In the genomic region with DNA sequence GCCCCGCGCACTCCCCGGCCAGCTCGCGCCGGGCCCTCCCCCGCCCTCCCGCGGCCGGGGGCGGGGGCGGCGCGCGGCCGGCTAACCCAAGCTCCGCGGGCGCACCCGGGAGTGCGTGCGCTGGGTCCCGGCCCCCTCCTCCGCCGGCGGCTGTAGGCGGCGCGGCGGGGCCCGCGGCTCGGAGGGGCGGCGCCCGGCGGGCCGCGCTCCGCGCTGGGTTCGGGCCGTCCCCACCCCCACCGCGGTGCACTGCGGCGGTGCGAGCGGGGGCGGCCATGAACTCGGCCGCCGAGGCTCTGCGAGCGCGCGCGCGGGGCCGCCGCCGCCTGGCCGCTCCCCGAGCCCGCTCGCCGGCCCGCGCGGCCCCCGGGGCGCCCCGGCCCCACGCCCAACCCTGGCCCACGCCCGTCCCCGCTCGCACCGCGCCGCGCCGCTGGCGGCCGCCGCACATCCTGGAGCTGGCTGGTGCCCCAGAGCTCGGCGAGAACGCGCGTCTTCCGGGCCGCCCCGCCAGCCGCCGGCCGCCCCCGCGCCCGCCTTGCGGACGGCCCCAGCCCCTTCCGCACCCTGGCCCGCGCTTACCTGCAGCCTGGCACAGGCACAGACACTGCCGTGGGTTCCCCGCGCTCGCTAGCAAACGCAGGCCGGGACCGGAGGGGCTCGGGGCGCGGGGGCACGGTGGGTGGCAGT, we compare ENCODE assay signal across 8 cellular contexts. TPM values are rescaled to one million over a fixed set of nuclear protein-coding genes. Genes with fewer than 3 reads are reported as not detected.
DNase-seq lines count a peak whose midpoint lies in the region; ATAC-seq and TF ChIP-seq lines count a peak whose summit lies in the region.

ZBTB14 (minus strand) TSS at position 496 of the 690 bp plus-strand sequence. CDS start 2,480 bp downstream, outside the sequence.

- peaks cover 24 to 30% (median 25%) of the 10 kb centered on the region in 11 experiments for H3K36me3 ChIP-seq in BLaER1 treated with 17β-estradiol and CSF1 and Interleukin-3, amounts not matched to agents 10 nM and 100 nM
- H3K36me3 ChIP-seq in neural progenitor cell (peaks cover 4% of the 10 kb centered on the region), subcutaneous abdominal adipose tissue (ENCODE audit: control insufficient read depth in 5 of 5, insufficient read depth in 5 of 5, low read length in 5 of 5) (peaks cover 12 to 17% (median 13%) of the 10 kb centered on the region in 5 donors)

- no peak for TF ChIP-seq CTCF in foreskin keratinocyte (conservative IDR thresholded peaks at IDR 0.05)
- TF ChIP-seq CTCF in neural progenitor cell (IDR thresholded peaks at IDR 0.05) = no peak

- H3K4me3 Mint-ChIP-seq in neural progenitor cell = peak within 1 kb of the TSS; percentile 90

- H2AFZ ChIP-seq in neural progenitor cell (replicated peaks) = peak within 1 kb of the TSS; percentile 99

- H3K9ac ChIP-seq in BLaER1 treated with 17β-estradiol and CSF1 and Interleukin-3, amounts not matched to agents 10 nM and 100 nM = peak within 1 kb of the TSS; percentile 95 to 99 (median 97)
- H3K9ac ChIP-seq in neural progenitor cell (peak within 1 kb of the TSS; percentile 52), subcutaneous abdominal adipose tissue (ENCODE audit: low read length in 5 of 5) (peak within 1 kb of the TSS; percentile 75 to 91 (median 80))

- peaks cover 4% of the 10 kb centered on the region for H3K27me3 Mint-ChIP-seq in neural progenitor cell (ENCODE audit: insufficient read depth, low read depth)

- peaks cover 20% of the 10 kb centered on the region for H3F3A ChIP-seq in neural progenitor cell (ENCODE audit: low read depth)

- DNase-seq in RPMI7951 (ENCODE audit: low read depth) (peak; percentile 55), foreskin keratinocyte (no peak), neural progenitor cell (ENCODE audit: low spot score) (peak; percentile 88)
- DNase-seq in activated naive CD4-positive, alpha-beta T cell (lab: John Stamatoyannopoulos, UW) = peak; percentile 65 to 74 (median 69)

- peak; percentile 6 for TF ChIP-seq POLR2A in GM19099 (IDR thresholded peaks at IDR 0.05; ENCODE audit: extremely low read depth, insufficient read length, low read depth)

- H3K27me3 ChIP-seq in BLaER1 treated with 17β-estradiol and CSF1 and Interleukin-3, amounts not matched to agents 10 nM and 100 nM = no peaks in the 10 kb centered on the region
- H3K27me3 ChIP-seq in foreskin keratinocyte (peaks cover 3% of the 10 kb centered on the region), neural progenitor cell (peaks cover 44% of the 10 kb centered on the region), subcutaneous abdominal adipose tissue (ENCODE audit: control insufficient read depth in 5 of 5, insufficient read depth in 4 of 5, low read length in 5 of 5) (no peaks in the 10 kb centered on the region)

- no peaks in the 10 kb centered on the region for H3K9me3 ChIP-seq in BLaER1 treated with 17β-estradiol and CSF1 and Interleukin-3, amounts not matched to agents 10 nM and 100 nM (replicated peaks in 1 of 11)
- H3K9me3 ChIP-seq in neural progenitor cell (ENCODE audit: low read depth) (no peaks in the 10 kb centered on the region), subcutaneous abdominal adipose tissue (ENCODE audit: control insufficient read depth in 5 of 5, low read length in 5 of 5) (no peaks in the 10 kb centered on the region)

- peak within 1 kb of the TSS; percentile 83 to 98 (median 94) for H3K4me2 ChIP-seq in BLaER1 treated with 17β-estradiol and CSF1 and Interleukin-3, amounts not matched to agents 10 nM and 100 nM
- H3K4me2 ChIP-seq in neural progenitor cell = peak within 1 kb of the TSS; percentile 92

- peaks cover 19% of the 10 kb centered on the region for H3K36me3 Mint-ChIP-seq in neural progenitor cell

- H3K27ac ChIP-seq in BLaER1 treated with 17β-estradiol and CSF1 and Interleukin-3, amounts not matched to agents 10 nM and 100 nM = peak within 1 kb of the TSS; percentile 96 to 99 (median 97)
- H3K27ac ChIP-seq in foreskin keratinocyte (peak within 1 kb of the TSS; percentile 67), neural progenitor cell (peak within 1 kb of the TSS; percentile 48), subcutaneous abdominal adipose tissue (ENCODE audit: low read depth, low read length) (peak within 1 kb of the TSS; percentile 92)

- H4K20me1 ChIP-seq in BLaER1 treated with 17β-estradiol and CSF1 and Interleukin-3, amounts not matched to agents 10 nM and 100 nM = no peaks in the 10 kb centered on the region
- H4K20me1 ChIP-seq in neural progenitor cell (ENCODE audit: low read depth) = peaks cover 11% of the 10 kb centered on the region

- peaks cover 20 to 36% (median 26%) of the 10 kb centered on the region in 10 experiments for H3K4me1 ChIP-seq in BLaER1 treated with 17β-estradiol and CSF1 and Interleukin-3, amounts not matched to agents 10 nM and 100 nM
- H3K4me1 ChIP-seq in foreskin keratinocyte = no peaks in the 10 kb centered on the region
- H3K4me1 ChIP-seq in neural progenitor cell = peaks cover 7% of the 10 kb centered on the region
- H3K4me1 ChIP-seq in subcutaneous abdominal adipose tissue (ENCODE audit: control insufficient read depth in 5 of 5, insufficient read depth in 5 of 5, low read length in 5 of 5) = peaks cover 3 to 24% (median 13%) of the 10 kb centered on the region in 5 donors

- H3K9me3 Mint-ChIP-seq in neural progenitor cell = no peaks in the 10 kb centered on the region

- H3K4me1 Mint-ChIP-seq in neural progenitor cell = peaks cover 22% of the 10 kb centered on the region

- ATAC-seq in HG03342 (IDR thresholded peaks at IDR 0.05; ENCODE audit: unreplicated experiment) (peak; percentile 35), foreskin keratinocyte (peak; percentile 41)

- H3K79me2 ChIP-seq in neural progenitor cell (ENCODE audit: low read depth) = peaks cover 14% of the 10 kb centered on the region

- peak within 1 kb of the TSS; percentile 67 to 85 (median 80) for H3K4me3 ChIP-seq in BLaER1 treated with 17β-estradiol and CSF1 and Interleukin-3, amounts not matched to agents 10 nM and 100 nM
- H3K4me3 ChIP-seq in neural progenitor cell (peak within 1 kb of the TSS; percentile 95), subcutaneous abdominal adipose tissue (ENCODE audit: low read depth in 1 of 5, low read length in 5 of 5) (peak within 1 kb of the TSS; percentile 84 to 96 (median 93))

- H3K27ac Mint-ChIP-seq in neural progenitor cell = peak within 1 kb of the TSS; percentile 87

RNA-seq across cellular contexts. Expression of gene ZBTB14, which starts in this region (rescaled TPM):
- total RNA-seq in RPMI7951 (2014; rRNA removed; shearing (Covaris generic)) = 9.7 and 12.4 TPM in 2 replicates
- total RNA-seq in foreskin keratinocyte (8.2 and 9.4 TPM in 2 replicates), neural progenitor cell (ENCODE audit: low replicate concordance) (16.1 and 22.5 TPM in 2 replicates)
- 2.8 and 3.0 TPM in 2 replicates for polyA plus RNA-seq in foreskin keratinocyte

Comparison
In these comparisons a context has a peak if more than half of its experiments do, and no peak if none do; other contexts are left out.
1. DNase-seq: peak in RPMI7951 (single experiment), activated naive CD4-positive, alpha-beta T cell (4 of 4) and neural progenitor cell (single experiment); none in foreskin keratinocyte (0 of 2).
2. Peak in every context shown above with its lines, with median percentiles within 50 percentile points of each other: H3K27ac ChIP-seq, H3K4me3 ChIP-seq and H3K9ac ChIP-seq.